In the genomic region with DNA sequence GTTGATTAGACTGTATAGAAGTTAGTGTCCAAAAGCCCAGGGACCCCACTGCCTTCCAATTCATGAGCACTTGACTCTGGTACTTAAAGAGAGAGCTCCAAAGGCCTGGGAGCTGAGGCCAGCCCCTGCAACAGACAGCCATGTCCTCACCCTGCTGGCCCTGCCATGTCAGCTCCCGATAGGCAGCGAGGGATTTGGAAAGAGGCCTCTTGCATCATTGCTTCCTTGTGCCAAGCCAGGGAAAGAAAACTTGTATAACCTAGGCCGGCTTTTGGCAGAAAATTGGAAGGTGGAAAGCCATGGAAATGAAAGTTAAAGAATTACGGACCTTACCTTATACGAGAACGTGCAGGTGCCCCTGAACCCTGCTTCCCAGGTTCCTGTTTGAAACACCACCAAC, we compare ENCODE assay signal across 23 cellular contexts. TPM values are rescaled to one million over a fixed set of nuclear protein-coding genes. Genes with fewer than 3 reads are reported as not detected.
A peak's percentile ranks its signal among the peaks of the same experiment; 100 is the strongest.
DNase-seq lines count a peak whose midpoint lies in the region; ATAC-seq and TF ChIP-seq lines count a peak whose summit lies in the region.
"Had no signal": no experiment of that assay in that cellular context is flagged by ENCODE, and none has a peak within 500 bp of the region (broad histone marks: within the 10 kb centered on the region; RNA-seq: fewer than 3 reads in every experiment).

No MANE protein-coding gene starts in this region.

- no peaks in the 10 kb centered on the region for H3K9me3 Mint-ChIP-seq in natural killer cell treated with Interleukin-12 subunit alpha and Interleukin-12 subunit beta and Interleukin-15 and Interleukin-18, amount 100 ng/mL, for 72 hours
- no peaks in the 10 kb centered on the region for H3K9me3 Mint-ChIP-seq in natural killer cell
- H3K9me3 Mint-ChIP-seq: CD14-positive monocyte; CD4-positive, alpha-beta memory T cell had no signal

- H3K4me3 ChIP-seq in liver (ENCODE audit: low read depth in 1 of 3, low read length in 3 of 3) (no peak overlapping the region), subcutaneous abdominal adipose tissue (ENCODE audit: low read depth in 1 of 5, low read length in 5 of 5) (no peak overlapping the region)
- H3K4me3 ChIP-seq: BLaER1 had no signal

- peaks cover 14 to 15% of the 10 kb centered on the region in 2 donors for H3K27me3 Mint-ChIP-seq in natural killer cell treated with Interleukin-12 subunit alpha and Interleukin-12 subunit beta and Interleukin-15 and Interleukin-18, amount 100 ng/mL, for 72 hours
- H3K27me3 Mint-ChIP-seq in natural killer cell (ENCODE audit: low read depth in 2 of 2): peaks cover 12 to 30% of the 10 kb centered on the region in 2 donors

- H3K4me1 ChIP-seq in liver (ENCODE audit: control insufficient read depth in 4 of 4, insufficient read depth in 4 of 4, low read length in 3 of 4) (peaks cover 4 to 66% (median 29%) of the 10 kb centered on the region in 4 donors), subcutaneous abdominal adipose tissue (ENCODE audit: control insufficient read depth in 5 of 5, insufficient read depth in 5 of 5, low read length in 5 of 5) (peaks cover 3 to 31% (median 29%) of the 10 kb centered on the region in 5 donors)
- H3K4me1 ChIP-seq: BE2C, BLaER1 had no signal

- H3K36me3 ChIP-seq in liver (ENCODE audit: control insufficient read depth in 4 of 4, insufficient read depth in 3 of 4, low read depth in 1 of 4, low read length in 3 of 4) (no peaks in the 10 kb centered on the region), subcutaneous abdominal adipose tissue (ENCODE audit: control insufficient read depth in 5 of 5, insufficient read depth in 5 of 5, low read length in 5 of 5) (no peaks in the 10 kb centered on the region)
- H3K36me3 ChIP-seq: BE2C, BLaER1 had no signal

- H3K9me3 ChIP-seq in liver (ENCODE audit: control insufficient read depth in 4 of 4, low read length in 3 of 4) (no peaks in the 10 kb centered on the region), subcutaneous abdominal adipose tissue (ENCODE audit: control insufficient read depth in 5 of 5, low read length in 5 of 5) (no peaks in the 10 kb centered on the region)
- H3K9me3 ChIP-seq: BE2C, BLaER1 had no signal

- no peaks in the 10 kb centered on the region for H3K4me1 Mint-ChIP-seq in natural killer cell treated with Interleukin-12 subunit alpha and Interleukin-12 subunit beta and Interleukin-15 and Interleukin-18, amount 100 ng/mL, for 72 hours (ENCODE audit: low read depth in 2 of 2)
- H3K4me1 Mint-ChIP-seq in natural killer cell: no peaks in the 10 kb centered on the region
- H3K4me1 Mint-ChIP-seq: CD14-positive monocyte; CD4-positive, alpha-beta memory T cell; CD4-positive, CD25-positive, alpha-beta regulatory T cell; CD8-positive, alpha-beta memory T cell had no signal

- no peak overlapping the region for H3K4me3 Mint-ChIP-seq in natural killer cell treated with Interleukin-12 subunit alpha and Interleukin-12 subunit beta and Interleukin-15 and Interleukin-18, amount 100 ng/mL, for 72 hours
- no peak overlapping the region for H3K4me3 Mint-ChIP-seq in natural killer cell
- H3K4me3 Mint-ChIP-seq: CD14-positive monocyte; CD4-positive, alpha-beta memory T cell; CD4-positive, CD25-positive, alpha-beta regulatory T cell; CD8-positive, alpha-beta memory T cell had no signal

- H3K27ac Mint-ChIP-seq in natural killer cell treated with Interleukin-12 subunit alpha and Interleukin-12 subunit beta and Interleukin-15 and Interleukin-18, amount 100 ng/mL, for 72 hours: no peak overlapping the region
- no peak overlapping the region for H3K27ac Mint-ChIP-seq in natural killer cell
- H3K27ac Mint-ChIP-seq: CD4-positive, alpha-beta memory T cell; CD4-positive, CD25-positive, alpha-beta regulatory T cell; CD8-positive, alpha-beta memory T cell had no signal

- intact Hi-C loops in natural killer cell (cut with micrococcal nuclease): no loop called here

- no peaks in the 10 kb centered on the region for H3K36me3 Mint-ChIP-seq in natural killer cell treated with Interleukin-12 subunit alpha and Interleukin-12 subunit beta and Interleukin-15 and Interleukin-18, amount 100 ng/mL, for 72 hours
- no peaks in the 10 kb centered on the region for H3K36me3 Mint-ChIP-seq in natural killer cell
- H3K36me3 Mint-ChIP-seq: CD14-positive monocyte; CD4-positive, alpha-beta memory T cell; CD4-positive, CD25-positive, alpha-beta regulatory T cell; CD8-positive, alpha-beta memory T cell had no signal

- no peak for TF ChIP-seq CTCF in natural killer cell (IDR thresholded peaks at IDR 0.05)
- TF ChIP-seq CTCF in liver (IDR thresholded peaks at IDR 0.05; ENCODE audit: low read depth, low read length, missing input control): no peak

- DNase-seq in natural killer cell treated with Interleukin-12 subunit alpha and Interleukin-12 subunit beta and Interleukin-15 and Interleukin-18, amount 100 ng/mL, for 72 hours (ENCODE audit: low spot score): peak; percentile 47
- DNase-seq in natural killer cell: no peak
- peak; percentile 91 for DNase-seq in left lobe of liver (ENCODE audit: low spot score)
- no peak for DNase-seq in DMS114 treated with DMSO at 0.1 percent for 48 hours (lab: John Stamatoyannopoulos, UW; ENCODE audit: unreplicated experiment)
- DNase-seq: 8988T; ACHN; BE2C; C1 segment of cervical spinal cord; CD4-positive, alpha-beta memory T cell; CD4-positive, CD25-positive, alpha-beta regulatory T cell; CD8-positive, alpha-beta memory T cell; COR-L47; DMS 273 treated with DMSO at 0.1 percent for 48 hours; DMS79 treated with DMSO at 0.1 percent for 48 hours; GF-D8 had no signal

- no peak for ATAC-seq in natural killer cell treated with Interleukin-12 subunit alpha and Interleukin-12 subunit beta and Interleukin-15 and Interleukin-18, amount 100 ng/mL, for 72 hours
- no peak for ATAC-seq in natural killer cell
- peak; percentile 58 for ATAC-seq in left lobe of liver
- ATAC-seq in GM18861 (IDR thresholded peaks at IDR 0.05; ENCODE audit: unreplicated experiment): no peak
- ATAC-seq in HG02642 (IDR thresholded peaks at IDR 0.05; ENCODE audit: poor library complexity, unreplicated experiment): no peak

- no peaks in the 10 kb centered on the region for H3K27me3 ChIP-seq in liver (ENCODE audit: control insufficient read depth in 4 of 4, insufficient read depth in 4 of 4, low read length in 3 of 4)
- peaks cover 0 to 3% (median 0%) of the 10 kb centered on the region in 5 donors for H3K27me3 ChIP-seq in subcutaneous abdominal adipose tissue (ENCODE audit: control insufficient read depth in 5 of 5, insufficient read depth in 4 of 5, low read length in 5 of 5)
- H3K27me3 ChIP-seq: BLaER1 had no signal

- WGBS in liver: 37% methylated on average over 6 of the region's 6 CpGs

- H3K9ac ChIP-seq in liver (ENCODE audit: low read depth in 1 of 2, low read length in 2 of 2): peak overlapping the region; percentile 47 to 74
- H3K9ac ChIP-seq in subcutaneous abdominal adipose tissue (ENCODE audit: low read length in 5 of 5): no peak overlapping the region
- H3K9ac ChIP-seq: BLaER1 had no signal

- TF ChIP-seq RAD21 in liver (IDR thresholded peaks at IDR 0.05): peak; percentile 32 to 57

- H3K27ac ChIP-seq in liver (ENCODE audit: low read depth in 1 of 2, low read length in 2 of 2): peak overlapping the region; percentile 88 to 89
- H3K27ac ChIP-seq in subcutaneous abdominal adipose tissue (ENCODE audit: low read depth, low read length): peak overlapping the region; percentile 64
- H3K27ac ChIP-seq: BLaER1 had no signal

TF ChIP-seq in liver, 16 proteins besides CTCF, POLR2A, EP300 and RAD21 (continues in another document):
- TF ChIP-seq TAF1 (conservative IDR thresholded peaks at IDR 0.05) (no peak), YY1 (IDR thresholded peaks at IDR 0.05) (peak; percentile 96), JUND (IDR thresholded peaks at IDR 0.05) (peak in 1 of 2 donors; percentile 73), NR2F2 (IDR thresholded peaks at IDR 0.05) (no peak), HNF4A (conservative IDR thresholded peaks at IDR 0.05) (peak; percentile 45 to 76)
- TF ChIP-seq, protein P1, sequence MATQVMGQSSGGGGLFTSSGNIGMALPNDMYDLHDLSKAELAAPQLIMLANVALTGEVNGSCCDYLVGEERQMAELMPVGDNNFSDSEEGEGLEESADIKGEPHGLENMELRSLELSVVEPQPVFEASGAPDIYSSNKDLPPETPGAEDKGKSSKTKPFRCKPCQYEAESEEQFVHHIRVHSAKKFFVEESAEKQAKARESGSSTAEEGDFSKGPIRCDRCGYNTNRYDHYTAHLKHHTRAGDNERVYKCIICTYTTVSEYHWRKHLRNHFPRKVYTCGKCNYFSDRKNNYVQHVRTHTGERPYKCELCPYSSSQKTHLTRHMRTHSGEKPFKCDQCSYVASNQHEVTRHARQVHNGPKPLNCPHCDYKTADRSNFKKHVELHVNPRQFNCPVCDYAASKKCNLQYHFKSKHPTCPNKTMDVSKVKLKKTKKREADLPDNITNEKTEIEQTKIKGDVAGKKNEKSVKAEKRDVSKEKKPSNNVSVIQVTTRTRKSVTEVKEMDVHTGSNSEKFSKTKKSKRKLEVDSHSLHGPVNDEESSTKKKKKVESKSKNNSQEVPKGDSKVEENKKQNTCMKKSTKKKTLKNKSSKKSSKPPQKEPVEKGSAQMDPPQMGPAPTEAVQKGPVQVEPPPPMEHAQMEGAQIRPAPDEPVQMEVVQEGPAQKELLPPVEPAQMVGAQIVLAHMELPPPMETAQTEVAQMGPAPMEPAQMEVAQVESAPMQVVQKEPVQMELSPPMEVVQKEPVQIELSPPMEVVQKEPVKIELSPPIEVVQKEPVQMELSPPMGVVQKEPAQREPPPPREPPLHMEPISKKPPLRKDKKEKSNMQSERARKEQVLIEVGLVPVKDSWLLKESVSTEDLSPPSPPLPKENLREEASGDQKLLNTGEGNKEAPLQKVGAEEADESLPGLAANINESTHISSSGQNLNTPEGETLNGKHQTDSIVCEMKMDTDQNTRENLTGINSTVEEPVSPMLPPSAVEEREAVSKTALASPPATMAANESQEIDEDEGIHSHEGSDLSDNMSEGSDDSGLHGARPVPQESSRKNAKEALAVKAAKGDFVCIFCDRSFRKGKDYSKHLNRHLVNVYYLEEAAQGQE (IDR thresholded peaks at IDR 0.05): peak; percentile 73

RNA-seq across cellular contexts. Expression of gene PCK1, which starts 8.4 kb away (rescaled TPM):
- total RNA-seq in natural killer cell treated with Interleukin-12 subunit alpha and Interleukin-12 subunit beta and Interleukin-15 and Interleukin-18, amount 100 ng/mL, for 72 hours: not detected
- total RNA-seq in natural killer cell (not detected), left lobe of liver (1,004 TPM), liver (100 to 1,000 TPM in 1 of 2 donors, 1 to 10 TPM in 1; 8.9 to 532 TPM)
- 100 to 1,000 TPM; 265 to 363 TPM for polyA plus RNA-seq in liver
- total RNA-seq: A673; CD4-positive, alpha-beta memory T cell; CD4-positive, CD25-positive, alpha-beta regulatory T cell; CD8-positive, alpha-beta memory T cell had no signal
- polyA plus RNA-seq: AG04450; CD14-positive monocyte; CD4-positive, alpha-beta memory T cell; CD4-positive, CD25-positive, alpha-beta regulatory T cell; CD8-positive, alpha-beta memory T cell had no signal

RNA-seq across cellular contexts. Expression of gene CTCFL, which starts 27.5 kb away (rescaled TPM):
- total RNA-seq in natural killer cell treated with Interleukin-12 subunit alpha and Interleukin-12 subunit beta and Interleukin-15 and Interleukin-18, amount 100 ng/mL, for 72 hours: not detected
- total RNA-seq in natural killer cell (not detected), left lobe of liver (0.15 TPM), liver (under 1 TPM; 0.05 to 0.08 TPM)
- polyA plus RNA-seq in liver: under 1 TPM in 1 of 2 donors, not detected in 1; 0.08 TPM
- total RNA-seq: CD4-positive, alpha-beta memory T cell; CD4-positive, CD25-positive, alpha-beta regulatory T cell; CD8-positive, alpha-beta memory T cell had no signal
- polyA plus RNA-seq: AG04450; CD14-positive monocyte; CD4-positive, alpha-beta memory T cell; CD4-positive, CD25-positive, alpha-beta regulatory T cell; CD8-positive, alpha-beta memory T cell had no signal

Comparison
In these comparisons a context has a peak if more than half of its experiments do, and no peak if none do; other contexts are left out.
1. DNase-seq: peak in natural killer cell treated with Interleukin-12 subunit alpha and Interleukin-12 subunit beta and Interleukin-15 and Interleukin-18, amount 100 ng/mL, for 72 hours (single experiment) and left lobe of liver (single experiment); none in natural killer cell (single experiment) and DMS114 treated with DMSO at 0.1 percent for 48 hours (single experiment).
2. H3K9ac ChIP-seq: peak in liver (2 of 2); none in subcutaneous abdominal adipose tissue (0 of 5).
3. RNA of gene PCK1, which starts 8.4 kb away (total RNA-seq): 1,004 TPM in left lobe of liver (single experiment) and 8.9 to 532 TPM in liver; not detected in natural killer cell treated with Interleukin-12 subunit alpha and Interleukin-12 subunit beta and Interleukin-15 and Interleukin-18, amount 100 ng/mL, for 72 hours and not detected in natural killer cell; every median in the first group is over 4 times any median in the second.